1 cellular context compared by ENCODE assay signal in the genomic region with DNA sequence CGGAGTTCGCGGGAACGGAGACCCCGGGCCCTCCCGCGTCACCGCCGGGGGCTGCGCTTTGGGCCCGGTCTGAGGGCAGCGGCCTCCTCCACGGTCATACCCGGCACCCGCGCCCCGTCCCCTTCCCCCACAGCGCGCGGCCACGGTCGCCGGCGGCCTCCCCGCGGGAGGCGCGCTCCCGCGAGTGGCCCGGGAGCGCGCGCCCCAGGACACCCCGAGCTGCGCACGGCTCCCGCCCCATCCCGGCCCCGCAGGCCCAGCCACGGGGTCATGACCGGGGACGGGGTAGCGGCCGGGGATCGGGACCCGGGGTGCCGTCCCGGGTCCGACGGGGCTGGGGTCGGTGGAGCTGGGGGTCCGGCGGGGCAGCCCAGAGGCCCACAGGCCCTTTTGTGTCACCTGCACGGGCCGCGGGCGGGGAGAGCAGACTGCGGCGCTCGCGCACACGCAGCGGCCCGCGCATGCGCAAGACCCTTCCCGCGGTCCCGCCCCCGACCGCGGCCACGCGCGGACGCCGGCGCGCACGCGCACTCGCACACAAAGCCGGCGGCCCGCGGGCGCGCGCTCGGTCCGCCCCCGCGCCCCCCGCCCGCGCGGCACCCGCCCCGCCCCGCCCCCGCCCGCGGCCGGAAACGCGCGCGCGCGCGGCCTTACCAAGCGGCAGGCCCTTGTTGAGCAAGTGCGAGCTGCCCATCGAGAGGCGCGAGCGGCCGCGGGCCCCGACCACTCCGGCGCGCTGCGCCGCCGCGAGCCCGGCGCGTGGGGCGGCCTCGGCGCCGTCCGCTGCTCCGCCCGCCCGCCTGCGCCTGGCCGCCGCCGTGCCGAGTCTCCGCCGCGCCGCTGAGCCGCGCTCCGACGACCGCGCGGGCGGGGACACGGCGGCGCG.
TF ChIP-seq lines count a peak whose summit lies in the region.

Gene CTBP1 (minus strand): TSS at position 869 of the 886 bp plus-strand sequence. CDS start 7,799 bp downstream, outside the sequence.

TF ChIP-seq in H1, 55 proteins besides CTCF, POLR2A, EP300 and RAD21:
- TF ChIP-seq, protein P1, sequence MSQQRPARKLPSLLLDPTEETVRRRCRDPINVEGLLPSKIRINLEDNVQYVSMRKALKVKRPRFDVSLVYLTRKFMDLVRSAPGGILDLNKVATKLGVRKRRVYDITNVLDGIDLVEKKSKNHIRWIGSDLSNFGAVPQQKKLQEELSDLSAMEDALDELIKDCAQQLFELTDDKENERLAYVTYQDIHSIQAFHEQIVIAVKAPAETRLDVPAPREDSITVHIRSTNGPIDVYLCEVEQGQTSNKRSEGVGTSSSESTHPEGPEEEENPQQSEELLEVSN (IDR thresholded peaks at IDR 0.05) = no peak
- TF ChIP-seq RFX5 (IDR thresholded peaks at IDR 0.05; ENCODE audit: borderline replicate concordance, low read depth, low read length) (no peak), SIN3A (conservative IDR thresholded peaks at IDR 0.05 in 1 of 2, IDR thresholded peaks at IDR 0.05 in 1 of 2; ENCODE audit: low read depth in 1 of 2, low read length in 2 of 2) (no peak), CHD2 (IDR thresholded peaks at IDR 0.05; ENCODE audit: low read length) (no peak), TAF1 (IDR thresholded peaks at IDR 0.05; ENCODE audit: low read depth, low read length) (peak; percentile 71), KDM4A (IDR thresholded peaks at IDR 0.05; ENCODE audit: low read depth, low read length, severe bottlenecking) (peak; percentile 33), CBX5 (IDR thresholded peaks at IDR 0.05; ENCODE audit: low read depth, low read length) (no peak), BACH1 (IDR thresholded peaks at IDR 0.05; ENCODE audit: low read length) (0 out of 2 replicates have a peak, but pooled peaks have one; percentile 54), PHF8 (conservative IDR thresholded peaks at IDR 0.05; ENCODE audit: low read depth, low read length) (peak; percentile 76), CREB1 (IDR thresholded peaks at IDR 0.05) (no peak), POLR2AphosphoS5 (IDR thresholded peaks at IDR 0.05; ENCODE audit: low read depth, low read length) (no peak; the same call in 1 of the 2 replicates), SAP30 (IDR thresholded peaks at IDR 0.05; ENCODE audit: insufficient read depth, insufficient replicate concordance, low read length) (no peak), NRF1 (IDR thresholded peaks at IDR 0.05; ENCODE audit: low read depth, low read length) (peak; percentile 86)
